10 cellular contexts compared by ENCODE assay signal in the genomic region with DNA sequence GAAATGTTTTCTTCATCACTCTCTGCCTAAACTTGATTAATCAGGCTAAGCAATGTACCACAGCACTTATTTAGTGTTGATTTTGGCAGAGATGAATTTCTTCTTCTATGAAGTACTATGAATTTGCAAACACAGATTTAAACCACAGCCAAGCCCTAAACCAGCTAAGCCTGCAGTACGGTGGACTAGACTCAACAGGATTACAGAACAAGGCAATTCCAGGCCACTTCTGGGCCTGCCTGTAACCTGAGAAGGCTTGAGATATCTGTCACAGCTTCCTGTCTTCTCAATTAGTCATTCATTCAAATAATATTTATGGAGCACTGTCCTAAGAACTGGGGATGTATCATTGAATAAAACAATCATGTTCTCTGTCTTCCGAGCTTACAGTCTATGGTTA. TPM values are rescaled to one million over a fixed set of nuclear protein-coding genes. Genes with fewer than 3 reads are reported as not detected.
A peak's percentile ranks its signal among the peaks of the same experiment; 100 is the strongest.
DNase-seq lines count a peak whose midpoint lies in the region; ATAC-seq and TF ChIP-seq lines count a peak whose summit lies in the region.
"Had no signal": no experiment of that assay in that cellular context is flagged by ENCODE, and none has a peak within 500 bp of the region (broad histone marks: within the 10 kb centered on the region; RNA-seq: fewer than 3 reads in every experiment).

No MANE protein-coding gene starts in this region.

- DNase-seq in Right ventricle myocardium superior, result no peak
- no peak for DNase-seq in left ventricle myocardium inferior
- peak; percentile 35 to 62 for DNase-seq in SJCRH30
- peak; percentile 58 for DNase-seq in foreskin melanocyte
- DNase-seq in ureter (ENCODE audit: low spot score), result peak; percentile 66
- DNase-seq in stimulated activated CD4-positive, alpha-beta T cell treated with anti-CD3 and anti-CD28 coated beads, Interleukin-2, amount 100 ng/mL, for 24 hours, result no peak
- DNase-seq: SIG-M5 had no signal

- no peak overlapping the region for H3K4me3 ChIP-seq in left ventricle myocardium inferior
- no peak overlapping the region for H3K4me3 ChIP-seq in SJCRH30
- H3K4me3 ChIP-seq: ascending aorta had no signal

- H3K27me3 ChIP-seq in left ventricle myocardium inferior (ENCODE audit: low read depth), result no peaks in the 10 kb centered on the region
- H3K27me3 ChIP-seq in SJCRH30, result no peaks in the 10 kb centered on the region
- H3K27me3 ChIP-seq: ascending aorta had no signal

- no peak for TF ChIP-seq CTCF in left ventricle myocardium inferior (IDR thresholded peaks at IDR 0.05; ENCODE audit: borderline replicate concordance)

- ATAC-seq in Right ventricle myocardium superior (ENCODE audit: poor library complexity), result peak; percentile 78
- no peak for ATAC-seq in HG03159 (IDR thresholded peaks at IDR 0.05; ENCODE audit: unreplicated experiment)
- ATAC-seq in GM19455 (IDR thresholded peaks at IDR 0.05; ENCODE audit: unreplicated experiment), result no peak

- H3K27ac ChIP-seq in left ventricle myocardium inferior (replicated peaks) (no peak overlapping the region), SJCRH30 (no peak overlapping the region)
- H3K27ac ChIP-seq: ascending aorta had no signal

- intact Hi-C loops in Right ventricle myocardium superior (cut with DNase I) (no loop called here), left ventricle myocardium inferior (cut with micrococcal nuclease) (no loop called here)

- no peaks in the 10 kb centered on the region for H3K36me3 ChIP-seq in left ventricle myocardium inferior
- H3K36me3 ChIP-seq in SJCRH30, result no peaks in the 10 kb centered on the region
- H3K36me3 ChIP-seq: ascending aorta had no signal

- no peaks in the 10 kb centered on the region for H3K9me3 ChIP-seq in left ventricle myocardium inferior (replicated peaks)
- no peaks in the 10 kb centered on the region for H3K9me3 ChIP-seq in SJCRH30 (replicated peaks)
- H3K9me3 ChIP-seq: ascending aorta had no signal

- H3K4me1 ChIP-seq in left ventricle myocardium inferior (peaks cover 12% of the 10 kb centered on the region), SJCRH30 (peaks cover 9% of the 10 kb centered on the region)
- H3K4me1 ChIP-seq: ascending aorta had no signal

RNA-seq across cellular contexts. Expression of a gene that starts 32.4 kb away (rescaled TPM):
- total RNA-seq in Right ventricle myocardium superior (501 TPM), left ventricle myocardium inferior (649 TPM), ureter (473 TPM)
- 56.6 and 61.0 TPM in 2 replicates for total RNA-seq in SJCRH30 (2014; rRNA removed; shearing (Covaris generic))

Comparison
In these comparisons a context has a peak if more than half of its experiments do, and no peak if none do; other contexts are left out.
1. DNase-seq: peak in SJCRH30 (2 of 2), foreskin melanocyte (single experiment) and ureter (single experiment); none in Right ventricle myocardium superior (single experiment), left ventricle myocardium inferior (single experiment) and stimulated activated CD4-positive, alpha-beta T cell treated with anti-CD3 and anti-CD28 coated beads, Interleukin-2, amount 100 ng/mL, for 24 hours (0 of 2).